Comparison of ENCODE assay signal across 8 cellular contexts in the genomic region with DNA sequence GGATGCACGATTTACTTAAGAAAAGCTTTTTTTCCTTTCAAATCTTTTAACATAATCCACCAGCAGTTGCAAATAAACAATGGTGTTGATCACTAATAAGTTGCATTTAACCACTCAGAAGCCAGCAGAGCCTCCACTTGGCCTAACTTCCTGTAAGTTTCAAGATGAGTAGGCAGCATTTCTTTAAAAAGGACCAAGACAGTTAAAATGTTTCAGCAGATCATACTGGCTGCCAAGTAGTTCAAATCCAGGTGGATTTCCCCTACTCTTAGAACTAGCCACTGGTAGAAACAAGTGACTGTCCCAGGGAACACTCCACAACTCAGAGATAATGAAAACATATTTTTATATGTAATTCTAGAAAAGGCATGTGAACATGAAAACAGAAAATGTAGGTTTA. TPM values are rescaled to one million over a fixed set of nuclear protein-coding genes. Genes with fewer than 3 reads are reported as not detected.
DNase-seq lines count a peak whose midpoint lies in the region; ATAC-seq, FAIRE-seq and TF ChIP-seq lines count a peak whose summit lies in the region.
"Had no signal": no experiment of that assay in that cellular context is flagged by ENCODE, and none has a peak within 500 bp of the region (broad histone marks: within the 10 kb centered on the region; RNA-seq: fewer than 3 reads in every experiment).

No MANE protein-coding gene starts in this region.

- H2BK15ac ChIP-seq in mesenchymal stem cell (ENCODE audit: low read depth, poor library complexity, severe bottlenecking) = no peak overlapping the region

- no peak overlapping the region for H2BK12ac ChIP-seq in mesenchymal stem cell (ENCODE audit: low read length in 2 of 2)

- WGBS in mesenchymal stem cell = no CpG with 5 or more reads among the region's 1 CpG

- no peak overlapping the region for H2BK120ac ChIP-seq in mesenchymal stem cell (ENCODE audit: low read depth, low read length)

- CTCF ChIA-PET in HEK293 (lab: Yijun Ruan, JAX) = interaction anchor here (0.7 to 2.1 kb wide), 3 partner anchors 9 to 659 kb away, joined by 3 to 11 read pairs (median 3); no protein-coding TSS in a partner anchor

- ATAC-seq in GM18520 (IDR thresholded peaks at IDR 0.05; ENCODE audit: unreplicated experiment) (peak; percentile 64), lower lobe of right lung (no peak), GM21528 (IDR thresholded peaks at IDR 0.05; ENCODE audit: low FRiP score, unreplicated experiment) (no peak)
- ATAC-seq: left lobe of liver had no signal

- H3K4me2 ChIP-seq in mesenchymal stem cell (ENCODE audit: low read length, poor library complexity, severe bottlenecking) = no peak overlapping the region

- no peak overlapping the region for H2AFZ ChIP-seq in mesenchymal stem cell (ENCODE audit: low read depth, low read length)

- no peak overlapping the region for H2AK5ac ChIP-seq in mesenchymal stem cell (ENCODE audit: low read length, severe bottlenecking)

- POLR2A ChIA-PET in HEK293 (lab: Yijun Ruan, JAX) = interaction anchor here (1.2 kb wide), 1 partner anchor 17 kb away, joined by 4 read pairs; a partner anchor contains a TSS

- H3K4me1 ChIP-seq in HEK293 (ENCODE audit: control insufficient read depth, insufficient read depth, low read length) (peaks cover 20% of the 10 kb centered on the region), mesenchymal stem cell (ENCODE audit: control insufficient read depth, insufficient read depth, low read depth, low read length) (peaks cover 9% of the 10 kb centered on the region), lower lobe of right lung (peaks cover 10% of the 10 kb centered on the region)

- H4K91ac ChIP-seq in mesenchymal stem cell (ENCODE audit: low read length) = no peak overlapping the region

- no peaks in the 10 kb centered on the region for H3K79me1 ChIP-seq in mesenchymal stem cell (replicated peaks; ENCODE audit: low read length, poor library complexity, severe bottlenecking)

- FAIRE-seq in RCC 7860 (lab: Jason Lieb, UNC) = peak; percentile 50

- H4K8ac ChIP-seq in mesenchymal stem cell (ENCODE audit: low read length) = no peak overlapping the region

- H3K27ac ChIP-seq in HEK293 (ENCODE audit: extremely low read depth, low read depth, low read length) (no peak overlapping the region), mesenchymal stem cell (ENCODE audit: low read length, poor library complexity, severe bottlenecking) (peak overlapping the region; percentile 40), lower lobe of right lung (no peak overlapping the region)

- TF ChIP-seq CTCF in HEK293 (tag by site-specific recombination; IDR thresholded peaks at IDR 0.05) (no peak), lower lobe of right lung (IDR thresholded peaks at IDR 0.05) (no peak)

- H3K4me3 ChIP-seq in HEK293 (ENCODE audit: low read depth, low read length) = no peak overlapping the region
- H3K4me3 ChIP-seq in mesenchymal stem cell (ENCODE audit: insufficient read depth in 1 of 2, low read depth in 1 of 2, low read length in 2 of 2) = no peak overlapping the region
- H3K4me3 ChIP-seq in lower lobe of right lung = no peak overlapping the region

- H3K36me3 ChIP-seq in HEK293 (ENCODE audit: control insufficient read depth in 2 of 2, insufficient read depth in 1 of 2, low read length in 2 of 2) = no peaks in the 10 kb centered on the region; a peak in 1 of 3 replicates
- H3K36me3 ChIP-seq in mesenchymal stem cell (ENCODE audit: control insufficient read depth in 1 of 2, insufficient read depth in 2 of 2, low read depth in 1 of 2, low read length in 2 of 2) = no peaks in the 10 kb centered on the region
- H3K36me3 ChIP-seq in lower lobe of right lung = no peaks in the 10 kb centered on the region

- no peak overlapping the region for H3K9ac ChIP-seq in mesenchymal stem cell (ENCODE audit: low read length)

- H3K27me3 ChIP-seq in mesenchymal stem cell (ENCODE audit: control insufficient read depth in 1 of 2, insufficient read depth in 1 of 2, low read length in 2 of 2) = no peaks in the 10 kb centered on the region
- H3K27me3 ChIP-seq in lower lobe of right lung (ENCODE audit: low read depth) = no peaks in the 10 kb centered on the region

- peak; percentile 14 for DNase-seq in RCC 7860 (ENCODE audit: low spot score)
- no peak for DNase-seq in mesenchymal stem cell
- no peak for DNase-seq in lower lobe of right lung
- no peak for DNase-seq in NCI-H1092 treated with DMSO at 0.1 percent for 48 hours (lab: John Stamatoyannopoulos, UW)

- no peak overlapping the region for H3K23ac ChIP-seq in mesenchymal stem cell (ENCODE audit: low read length in 2 of 2)

- intact Hi-C loops in lower lobe of right lung (cut with DNase I) = no loop called here

- H3K9me3 ChIP-seq in HEK293 (ENCODE audit: control insufficient read depth, insufficient read depth, low read depth, low read length) (no peaks in the 10 kb centered on the region), mesenchymal stem cell (ENCODE audit: control insufficient read depth, low read length) (no peaks in the 10 kb centered on the region), lower lobe of right lung (no peaks in the 10 kb centered on the region)

- H3K14ac ChIP-seq in mesenchymal stem cell (ENCODE audit: low read length in 2 of 2) = no peak overlapping the region

- no peak overlapping the region for H2BK5ac ChIP-seq in mesenchymal stem cell (ENCODE audit: low read depth, low read length, poor library complexity, severe bottlenecking)

- H3K18ac ChIP-seq in mesenchymal stem cell (ENCODE audit: low read depth in 1 of 2, low read length in 2 of 2) = peak overlapping the region in 1 of 2 experiments; percentile 37

- H3K4ac ChIP-seq in mesenchymal stem cell (ENCODE audit: low read depth in 1 of 2, low read length in 2 of 2) = no peak overlapping the region

TF ChIP-seq in HEK293, 187 proteins besides CTCF, POLR2A, EP300 and RAD21:
- TF ChIP-seq, protein P1, sequence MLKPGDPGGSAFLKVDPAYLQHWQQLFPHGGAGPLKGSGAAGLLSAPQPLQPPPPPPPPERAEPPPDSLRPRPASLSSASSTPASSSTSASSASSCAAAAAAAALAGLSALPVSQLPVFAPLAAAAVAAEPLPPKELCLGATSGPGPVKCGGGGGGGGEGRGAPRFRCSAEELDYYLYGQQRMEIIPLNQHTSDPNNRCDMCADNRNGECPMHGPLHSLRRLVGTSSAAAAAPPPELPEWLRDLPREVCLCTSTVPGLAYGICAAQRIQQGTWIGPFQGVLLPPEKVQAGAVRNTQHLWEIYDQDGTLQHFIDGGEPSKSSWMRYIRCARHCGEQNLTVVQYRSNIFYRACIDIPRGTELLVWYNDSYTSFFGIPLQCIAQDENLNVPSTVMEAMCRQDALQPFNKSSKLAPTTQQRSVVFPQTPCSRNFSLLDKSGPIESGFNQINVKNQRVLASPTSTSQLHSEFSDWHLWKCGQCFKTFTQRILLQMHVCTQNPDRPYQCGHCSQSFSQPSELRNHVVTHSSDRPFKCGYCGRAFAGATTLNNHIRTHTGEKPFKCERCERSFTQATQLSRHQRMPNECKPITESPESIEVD (tag by site-specific recombination; IDR thresholded peaks at IDR 0.05) = 0 out of 2 replicates have a peak, but pooled peaks have one; percentile 15
- no peak for TF ChIP-seq ZNF24 (tag by site-specific recombination; IDR thresholded peaks at IDR 0.05)

RNA-seq across cellular contexts. Expression of a gene that starts 17.0 kb away (rescaled TPM):
- 11.5 TPM for polyA plus RNA-seq in mesenchymal stem cell (2013, experiment 1 of 2)
- 12.7 TPM for polyA plus RNA-seq in mesenchymal stem cell (2013, experiment 2 of 2)
- total RNA-seq in lower lobe of right lung = 27.6 TPM

RNA-seq across cellular contexts. Expression of a gene that starts 39.1 kb away (rescaled TPM):
- polyA plus RNA-seq in mesenchymal stem cell (2013, experiment 1 of 2) = 6.5 TPM
- polyA plus RNA-seq in mesenchymal stem cell (2013, experiment 2 of 2) = 6.3 TPM
- 13.2 TPM for total RNA-seq in lower lobe of right lung

RNA-seq across cellular contexts. Expression of a gene that starts 40.9 kb away (rescaled TPM):
- not detected for polyA plus RNA-seq in mesenchymal stem cell (2013, experiment 1 of 2)
- polyA plus RNA-seq in mesenchymal stem cell (2013, experiment 2 of 2) = not detected
- not detected for total RNA-seq in lower lobe of right lung
- total RNA-seq: left lobe of liver had no signal
